Comparison of ENCODE assay signal across 21 cellular contexts in genomic region chr1:23927097-23927496, GRCh38. TPM values are rescaled to one million over a fixed set of nuclear protein-coding genes. Genes with fewer than 3 reads are reported as not detected.
DNase-seq lines count a peak whose midpoint lies in the region; ATAC-seq lines count a peak whose summit lies in the region.
"Had no signal": no experiment of that assay in that cellular context is flagged by ENCODE, and none has a peak within 500 bp of the region (broad histone marks: within the 10 kb centered on the region; RNA-seq: fewer than 3 reads in every experiment).

No MANE protein-coding gene starts in this region.

- H3K9me3 Mint-ChIP-seq in stimulated activated memory B cell treated with anti-CD40 and anti-IgM and Interleukin-4, amounts not matched to agents 10 μg/mL and 1 μg/mL and 100 μg/mL, for 72 hours = no peaks in the 10 kb centered on the region
- no peaks in the 10 kb centered on the region for H3K9me3 Mint-ChIP-seq in CD4-positive, alpha-beta memory T cell
- H3K9me3 Mint-ChIP-seq: GM23338, HFFc6 had no signal

- CTCF ChIA-PET in CD4-positive, alpha-beta memory T cell (lab: Charles Lee; ENCODE audit: partially characterized antibody) = interaction anchor here (0.7 kb wide), 1 partner anchor 148 kb away, joined by 4 read pairs; no protein-coding TSS in a partner anchor

- no peak overlapping the region for H2AK5ac ChIP-seq in mesendoderm (ENCODE audit: low read length)

- H2BK15ac ChIP-seq in mesendoderm (replicated peaks; ENCODE audit: low read depth) = no peak overlapping the region

- no peak overlapping the region for H3K9ac ChIP-seq in BLaER1 treated with 17β-estradiol and CSF1 and Interleukin-3, amounts not matched to agents 10 nM and 100 nM
- no peak overlapping the region for H3K9ac ChIP-seq in mesendoderm (ENCODE audit: low read length)
- H3K9ac ChIP-seq: BLaER1 had no signal

- H4K20me1 ChIP-seq in BLaER1 treated with 17β-estradiol and CSF1 and Interleukin-3, amounts not matched to agents 10 nM and 100 nM = no peaks in the 10 kb centered on the region
- H4K20me1 ChIP-seq: BLaER1 had no signal

- intact Hi-C loops in CD4-positive, alpha-beta memory T cell (cut with micrococcal nuclease) = no loop called here

- no peak overlapping the region for H2BK5ac ChIP-seq in mesendoderm (ENCODE audit: low read length)

- H3K27ac Mint-ChIP-seq in T-helper 17 cell = peak overlapping the region; percentile 24
- H3K27ac Mint-ChIP-seq in stimulated activated memory B cell treated with anti-CD40 and anti-IgM and Interleukin-4, amounts not matched to agents 10 μg/mL and 1 μg/mL and 100 μg/mL, for 72 hours = peak overlapping the region; percentile 22
- H3K27ac Mint-ChIP-seq in CD4-positive, alpha-beta memory T cell = no peak overlapping the region
- H3K27ac Mint-ChIP-seq: CD4-positive, CD25-positive, alpha-beta regulatory T cell; GM23338; HFFc6 had no signal

- peaks cover 17% of the 10 kb centered on the region for H3K27me3 Mint-ChIP-seq in T-helper 17 cell
- no peaks in the 10 kb centered on the region for H3K27me3 Mint-ChIP-seq in stimulated activated memory B cell treated with anti-CD40 and anti-IgM and Interleukin-4, amounts not matched to agents 10 μg/mL and 1 μg/mL and 100 μg/mL, for 72 hours
- peaks cover 6 to 11% of the 10 kb centered on the region in 2 donors for H3K27me3 Mint-ChIP-seq in CD4-positive, alpha-beta memory T cell

- H3K79me2 ChIP-seq in mesendoderm (ENCODE audit: control insufficient read depth, insufficient read depth, low read length) = no peaks in the 10 kb centered on the region

- H4K5ac ChIP-seq in mesendoderm (ENCODE audit: low read length) = no peak overlapping the region

- no peak overlapping the region for H3K4ac ChIP-seq in mesendoderm (ENCODE audit: low read depth, low read length)

- H3K4me1 Mint-ChIP-seq in T-helper 17 cell = peaks cover 2% of the 10 kb centered on the region
- peaks cover 22% of the 10 kb centered on the region for H3K4me1 Mint-ChIP-seq in stimulated activated memory B cell treated with anti-CD40 and anti-IgM and Interleukin-4, amounts not matched to agents 10 μg/mL and 1 μg/mL and 100 μg/mL, for 72 hours
- no peaks in the 10 kb centered on the region for H3K4me1 Mint-ChIP-seq in CD4-positive, alpha-beta memory T cell

- H3K27me3 ChIP-seq in BLaER1 treated with 17β-estradiol and CSF1 and Interleukin-3, amounts not matched to agents 10 nM and 100 nM = no peaks in the 10 kb centered on the region
- no peaks in the 10 kb centered on the region for H3K27me3 ChIP-seq in mesendoderm (ENCODE audit: insufficient read depth, low read length, poor library complexity)
- no peaks in the 10 kb centered on the region for H3K27me3 ChIP-seq in CD4-positive, alpha-beta memory T cell (ENCODE audit: insufficient read depth, low read length)
- H3K27me3 ChIP-seq: BLaER1 had no signal

- WGBS in mesendoderm (ENCODE audit: extremely low coverage, insufficient coverage, low lambda C conversion rate) = no CpG with 5 or more reads among the region's 1 CpG

- H3K18ac ChIP-seq in mesendoderm (ENCODE audit: low read length) = no peak overlapping the region

- H3K4me2 ChIP-seq in BLaER1 treated with 17β-estradiol and CSF1 and Interleukin-3, amounts not matched to agents 10 nM and 100 nM = peak overlapping the region in 4 of 11 experiments; percentile 14 to 55 (median 40); a peak in 6 of 22 replicates
- no peak overlapping the region for H3K4me2 ChIP-seq in mesendoderm (ENCODE audit: low read length)
- H3K4me2 ChIP-seq: A549, BLaER1, GM23338 had no signal

- no peak overlapping the region for H4K8ac ChIP-seq in mesendoderm (ENCODE audit: low read depth, low read length)

- ATAC-seq in T-helper 17 cell = no peak
- no peak for ATAC-seq in stimulated activated memory B cell treated with anti-CD40 and anti-IgM and Interleukin-4, amounts not matched to agents 10 μg/mL and 1 μg/mL and 100 μg/mL, for 72 hours
- ATAC-seq in GM19452 (IDR thresholded peaks at IDR 0.05; ENCODE audit: unreplicated experiment) = no peak
- ATAC-seq: A549, GM23338 had no signal

- POLR2A ChIA-PET in CD4-positive, alpha-beta memory T cell (lab: Charles Lee; ENCODE audit: partially characterized antibody) = no interaction called here

- no peaks in the 10 kb centered on the region for H3K36me3 Mint-ChIP-seq in T-helper 17 cell (ENCODE audit: low read depth)
- H3K36me3 Mint-ChIP-seq in stimulated activated memory B cell treated with anti-CD40 and anti-IgM and Interleukin-4, amounts not matched to agents 10 μg/mL and 1 μg/mL and 100 μg/mL, for 72 hours = no peaks in the 10 kb centered on the region
- H3K36me3 Mint-ChIP-seq in CD4-positive, alpha-beta memory T cell = no peaks in the 10 kb centered on the region
- H3K36me3 Mint-ChIP-seq: CD4-positive, CD25-positive, alpha-beta regulatory T cell had no signal

- H3K23ac ChIP-seq in mesendoderm (ENCODE audit: low read length) = peak overlapping the region; percentile 66

- H3K27ac ChIP-seq in BLaER1 treated with 17β-estradiol and CSF1 and Interleukin-3, amounts not matched to agents 10 nM and 100 nM = peak overlapping the region in 7 of 11 experiments; percentile 92 to 100 (median 98); a peak in 14 of 22 replicates
- H3K27ac ChIP-seq in mesendoderm (ENCODE audit: low read depth, low read length) = no peak overlapping the region
- no peak overlapping the region for H3K27ac ChIP-seq in CD4-positive, alpha-beta memory T cell (ENCODE audit: low read depth, low read length)
- H3K27ac ChIP-seq: 22Rv1, A549, BLaER1, HL-60 had no signal

- peaks cover 0 to 6% (median 0%) of the 10 kb centered on the region in 11 experiments; a peak in 1 of 22 replicates for H3K9me3 ChIP-seq in BLaER1 treated with 17β-estradiol and CSF1 and Interleukin-3, amounts not matched to agents 10 nM and 100 nM (replicated peaks in 1 of 11)
- no peaks in the 10 kb centered on the region for H3K9me3 ChIP-seq in T-helper 17 cell (ENCODE audit: control insufficient read depth, low read length, poor library complexity, severe bottlenecking)
- no peaks in the 10 kb centered on the region for H3K9me3 ChIP-seq in CD4-positive, alpha-beta memory T cell (ENCODE audit: control insufficient read depth in 1 of 2, low read length in 2 of 2)
- H3K9me3 ChIP-seq: A549, BLaER1, Caco-2 had no signal

- DNase-seq in T-helper 17 cell = no peak
- no peak for DNase-seq in mesendoderm
- no peak for DNase-seq in C1 segment of cervical spinal cord (lab: John Stamatoyannopoulos, UW)
- DNase-seq in CD4-positive, alpha-beta memory T cell = no peak
- DNase-seq in GM19240 (ENCODE audit: insufficient read length, low spot score) = no peak
- DNase-seq: AML-193; Caco-2; CD4-positive, CD25-positive, alpha-beta regulatory T cell; HCEC 1CT; HFFc6; IMR-90; KBM-7 had no signal

- no peak overlapping the region for H3K4me3 ChIP-seq in BLaER1 treated with 17β-estradiol and CSF1 and Interleukin-3, amounts not matched to agents 10 nM and 100 nM
- no peak overlapping the region for H3K4me3 ChIP-seq in mesendoderm (ENCODE audit: low read length)
- no peak overlapping the region for H3K4me3 ChIP-seq in CD4-positive, alpha-beta memory T cell (ENCODE audit: low read length in 2 of 2)
- H3K4me3 ChIP-seq: A549, BLaER1, GM23338 had no signal

- H2BK120ac ChIP-seq in mesendoderm (ENCODE audit: low read depth, low read length) = no peak overlapping the region

- H3K4me1 ChIP-seq in BLaER1 treated with 17β-estradiol and CSF1 and Interleukin-3, amounts not matched to agents 10 nM and 100 nM = peaks cover 43 to 83% (median 62%) of the 10 kb centered on the region in 10 experiments
- H3K4me1 ChIP-seq in mesendoderm (ENCODE audit: control insufficient read depth, low read depth, low read length) = no peaks in the 10 kb centered on the region
- H3K4me1 ChIP-seq in CD4-positive, alpha-beta memory T cell (ENCODE audit: insufficient read depth, low read length) = no peaks in the 10 kb centered on the region

- no peaks in the 10 kb centered on the region for H3K36me3 ChIP-seq in BLaER1 treated with 17β-estradiol and CSF1 and Interleukin-3, amounts not matched to agents 10 nM and 100 nM
- no peaks in the 10 kb centered on the region for H3K36me3 ChIP-seq in mesendoderm (ENCODE audit: control insufficient read depth, insufficient read depth, low read length)
- H3K36me3 ChIP-seq in CD4-positive, alpha-beta memory T cell (ENCODE audit: insufficient read depth, low read length) = no peaks in the 10 kb centered on the region
- H3K36me3 ChIP-seq: BLaER1 had no signal

- H3K56ac ChIP-seq in mesendoderm (ENCODE audit: low read length) = no peak overlapping the region

- H3K4me3 Mint-ChIP-seq in T-helper 17 cell = no peak overlapping the region
- H3K4me3 Mint-ChIP-seq in stimulated activated memory B cell treated with anti-CD40 and anti-IgM and Interleukin-4, amounts not matched to agents 10 μg/mL and 1 μg/mL and 100 μg/mL, for 72 hours = no peak overlapping the region
- no peak overlapping the region for H3K4me3 Mint-ChIP-seq in CD4-positive, alpha-beta memory T cell
- H3K4me3 Mint-ChIP-seq: CD4-positive, CD25-positive, alpha-beta regulatory T cell; GM23338; HFFc6 had no signal

- no peaks in the 10 kb centered on the region for H3K79me1 ChIP-seq in mesendoderm (ENCODE audit: low read length)

RNA-seq across cellular contexts. Expression of gene CNR2, which starts 13.9 kb away (rescaled TPM):
- total RNA-seq in T-helper 17 cell = under 1 TPM; 0.13 to 0.85 TPM
- polyA plus RNA-seq in mesendoderm (2013, experiment 1 of 2) = not detected
- not detected for polyA plus RNA-seq in mesendoderm (2013, experiment 2 of 2)
- not detected for total RNA-seq in CD4-positive, alpha-beta memory T cell
- polyA plus RNA-seq in CD4-positive, alpha-beta memory T cell = under 1 TPM in 1 of 2 donors, not detected in 1; 0.36 TPM
- total RNA-seq: Caco-2, GM23338, HFFc6, HT1080, IMR-90 had no signal
- polyA plus RNA-seq: A549, GM23338, IMR-90 had no signal

RNA-seq across cellular contexts. Expression of gene PNRC2, which starts 32.5 kb away (rescaled TPM):
- 100 to 1,000 TPM; 121 to 149 TPM for total RNA-seq in T-helper 17 cell
- polyA plus RNA-seq in mesendoderm (2013, experiment 1 of 2) = 146 TPM
- polyA plus RNA-seq in mesendoderm (2013, experiment 2 of 2) = 145 TPM
- total RNA-seq in CD4-positive, alpha-beta memory T cell = 100 to 1,000 TPM; 156 to 160 TPM
- polyA plus RNA-seq in CD4-positive, alpha-beta memory T cell = 100 to 1,000 TPM; 127 to 140 TPM

RNA-seq across cellular contexts. Expression of gene SRSF10, which starts 53.0 kb away (rescaled TPM):
- total RNA-seq in T-helper 17 cell = 100 to 1,000 TPM; 232 to 239 TPM
- polyA plus RNA-seq in mesendoderm (2013, experiment 1 of 2) = 150 TPM
- polyA plus RNA-seq in mesendoderm (2013, experiment 2 of 2) = 150 TPM
- total RNA-seq in CD4-positive, alpha-beta memory T cell = 100 to 1,000 TPM; 163 to 169 TPM
- polyA plus RNA-seq in CD4-positive, alpha-beta memory T cell = 100 to 1,000 TPM; 109 to 111 TPM

RNA-seq across cellular contexts. Expression of gene FUCA1, which starts 59.0 kb away (rescaled TPM):
- total RNA-seq in T-helper 17 cell = 1 to 10 TPM; 4.7 to 4.8 TPM
- 2.4 TPM for polyA plus RNA-seq in mesendoderm (2013, experiment 1 of 2)
- 2.3 TPM for polyA plus RNA-seq in mesendoderm (2013, experiment 2 of 2)
- 10 to 100 TPM; 32.7 to 35.0 TPM for total RNA-seq in CD4-positive, alpha-beta memory T cell
- 10 to 100 TPM; 15.8 to 17.3 TPM for polyA plus RNA-seq in CD4-positive, alpha-beta memory T cell

Comparison
In these comparisons a context has a peak if more than half of its experiments do, and no peak if none do; other contexts are left out.
1. H3K27ac ChIP-seq: peak in BLaER1 treated with 17β-estradiol and CSF1 and Interleukin-3, amounts not matched to agents 10 nM and 100 nM (7 of 11); none in mesendoderm (single experiment) and CD4-positive, alpha-beta memory T cell (single experiment).
2. H3K27ac Mint-ChIP-seq: peak in T-helper 17 cell (single experiment) and stimulated activated memory B cell treated with anti-CD40 and anti-IgM and Interleukin-4, amounts not matched to agents 10 μg/mL and 1 μg/mL and 100 μg/mL, for 72 hours (single experiment); none in CD4-positive, alpha-beta memory T cell (0 of 7).